ENCODE assay signal across 19 cellular contexts in genomic region chr4:165415910-165416309, GRCh38. TPM values are rescaled to one million over a fixed set of nuclear protein-coding genes. Genes with fewer than 3 reads are reported as not detected.
"Had no signal": no experiment of that assay in that cellular context is flagged by ENCODE, and none has a peak within 500 bp of the region (broad histone marks: within the 10 kb centered on the region; RNA-seq: fewer than 3 reads in every experiment).

No MANE protein-coding gene starts in this region.

- H3K27ac ChIP-seq: colonic mucosa, epithelial cell of prostate, gastrocnemius medialis, lower lobe of right lung, spleen had no signal

- H3K4me3 Mint-ChIP-seq: activated CD4-positive, alpha-beta memory T cell treated with anti-CD3 and anti-CD28 coated beads, Interleukin-2, amount 10 ng/mL, durations not matched to agents 7 days and 5 days; activated naive CD8-positive, alpha-beta T cell treated with anti-CD3 and anti-CD28 coated beads, Interleukin-2, amount 10 ng/mL, durations not matched to agents 7 days and 5 days; activated T-cell treated with anti-CD3 and anti-CD28 coated beads, Interleukin-2, amount 50 U/mL, for 72 hours; effector memory CD8-positive, alpha-beta T cell; stimulated activated naive B cell treated with anti-CD40 and anti-IgM and Interleukin-4, amounts not matched to agents 10 μg/mL and 1 μg/mL and 100 μg/mL, for 72 hours; type B pancreatic cell had no signal

- H3K9me3 Mint-ChIP-seq: activated CD4-positive, alpha-beta memory T cell treated with anti-CD3 and anti-CD28 coated beads, Interleukin-2, amount 10 ng/mL, durations not matched to agents 7 days and 5 days; activated naive CD8-positive, alpha-beta T cell treated with anti-CD3 and anti-CD28 coated beads, Interleukin-2, amount 10 ng/mL, durations not matched to agents 7 days and 5 days; activated T-cell treated with anti-CD3 and anti-CD28 coated beads, Interleukin-2, amount 50 U/mL, for 72 hours; effector memory CD8-positive, alpha-beta T cell; stimulated activated naive B cell treated with anti-CD40 and anti-IgM and Interleukin-4, amounts not matched to agents 10 μg/mL and 1 μg/mL and 100 μg/mL, for 72 hours; type B pancreatic cell had no signal

- H3K36me3 ChIP-seq: colonic mucosa, gastrocnemius medialis, lower lobe of right lung, spleen had no signal

- ATAC-seq: activated T-cell treated with anti-CD3 and anti-CD28 coated beads, Interleukin-2, amount 50 U/mL, for 72 hours; effector memory CD8-positive, alpha-beta T cell; gastrocnemius medialis; lower lobe of right lung; sciatic nerve; stimulated activated naive B cell treated with anti-CD40 and anti-IgM and Interleukin-4, amounts not matched to agents 10 μg/mL and 1 μg/mL and 100 μg/mL, for 72 hours had no signal

- H3K9me3 ChIP-seq: colonic mucosa, gastrocnemius medialis, lower lobe of right lung, spleen had no signal

- H3K27me3 ChIP-seq: colonic mucosa, gastrocnemius medialis, spleen had no signal

- DNase-seq: activated CD4-positive, alpha-beta memory T cell treated with anti-CD3 and anti-CD28 coated beads, Interleukin-2, amount 10 ng/mL, durations not matched to agents 7 days and 5 days; activated CD8-positive, alpha-beta memory T cell treated with anti-CD3 and anti-CD28 coated beads, Interleukin-2, amount 50 U/mL, for 4 hours; activated naive CD8-positive, alpha-beta T cell treated with anti-CD3 and anti-CD28 coated beads, Interleukin-2, amount 10 ng/mL, durations not matched to agents 7 days and 5 days; activated T-cell treated with anti-CD3 and anti-CD28 coated beads, Interleukin-2, amount 50 U/mL, for 72 hours; aorta; colonic mucosa; effector memory CD8-positive, alpha-beta T cell; gastrocnemius medialis; kidney; lower lobe of right lung; midbrain; spleen; stimulated activated CD4-positive, alpha-beta T cell treated with anti-CD3 and anti-CD28 coated beads, Interleukin-1b, Interleukin-23, amount 100 ng/mL, for 48 hours; stimulated activated naive B cell treated with anti-CD40 and anti-IgM and Interleukin-4, amounts not matched to agents 10 μg/mL and 1 μg/mL and 100 μg/mL, for 72 hours; T1000 had no signal

- H3K4me1 ChIP-seq: colonic mucosa, gastrocnemius medialis, lower lobe of right lung, spleen had no signal

- H3K4me3 ChIP-seq: colonic mucosa, gastrocnemius medialis, lower lobe of right lung, spleen had no signal

- H3K36me3 Mint-ChIP-seq: activated naive CD8-positive, alpha-beta T cell treated with anti-CD3 and anti-CD28 coated beads, Interleukin-2, amount 10 ng/mL, durations not matched to agents 7 days and 5 days; stimulated activated naive B cell treated with anti-CD40 and anti-IgM and Interleukin-4, amounts not matched to agents 10 μg/mL and 1 μg/mL and 100 μg/mL, for 72 hours; type B pancreatic cell had no signal

- H3K4me1 Mint-ChIP-seq: activated CD4-positive, alpha-beta memory T cell treated with anti-CD3 and anti-CD28 coated beads, Interleukin-2, amount 10 ng/mL, durations not matched to agents 7 days and 5 days; activated naive CD8-positive, alpha-beta T cell treated with anti-CD3 and anti-CD28 coated beads, Interleukin-2, amount 10 ng/mL, durations not matched to agents 7 days and 5 days; stimulated activated naive B cell treated with anti-CD40 and anti-IgM and Interleukin-4, amounts not matched to agents 10 μg/mL and 1 μg/mL and 100 μg/mL, for 72 hours had no signal

- H3K27me3 Mint-ChIP-seq: activated naive CD8-positive, alpha-beta T cell treated with anti-CD3 and anti-CD28 coated beads, Interleukin-2, amount 10 ng/mL, durations not matched to agents 7 days and 5 days; progenitor cell of endocrine pancreas; type B pancreatic cell had no signal

- H3K27ac Mint-ChIP-seq: activated CD4-positive, alpha-beta memory T cell treated with anti-CD3 and anti-CD28 coated beads, Interleukin-2, amount 10 ng/mL, durations not matched to agents 7 days and 5 days; activated naive CD8-positive, alpha-beta T cell treated with anti-CD3 and anti-CD28 coated beads, Interleukin-2, amount 10 ng/mL, durations not matched to agents 7 days and 5 days; activated T-cell treated with anti-CD3 and anti-CD28 coated beads, Interleukin-2, amount 50 U/mL, for 72 hours; effector memory CD8-positive, alpha-beta T cell; progenitor cell of endocrine pancreas; stimulated activated naive B cell treated with anti-CD40 and anti-IgM and Interleukin-4, amounts not matched to agents 10 μg/mL and 1 μg/mL and 100 μg/mL, for 72 hours; type B pancreatic cell had no signal

RNA-seq across cellular contexts. Expression of gene CPE, which starts 37.1 kb away (rescaled TPM):
- total RNA-seq: activated CD4-positive, alpha-beta memory T cell treated with anti-CD3 and anti-CD28 coated beads, Interleukin-2, amount 10 ng/mL, durations not matched to agents 7 days and 5 days; activated naive CD8-positive, alpha-beta T cell treated with anti-CD3 and anti-CD28 coated beads, Interleukin-2, amount 10 ng/mL, durations not matched to agents 7 days and 5 days; activated T-cell treated with anti-CD3 and anti-CD28 coated beads, Interleukin-2, amount 50 U/mL, for 72 hours had no signal
